In genomic region chr12:110203546-110203945, GRCh38 we compare ENCODE assay signal across 17 cellular contexts.
DNase-seq lines count a peak whose midpoint lies in the region; ATAC-seq and TF ChIP-seq lines count a peak whose summit lies in the region.
"Had no signal": no experiment of that assay in that cellular context is flagged by ENCODE, and none has a peak within 500 bp of the region (broad histone marks: within the 10 kb centered on the region; RNA-seq: fewer than 3 reads in every experiment).

No MANE protein-coding gene starts in this region.

- no peaks in the 10 kb centered on the region for H3K27me3 ChIP-seq in right atrium auricular region

- no peak for ATAC-seq in stimulated activated naive B cell treated with anti-CD40 and anti-IgM and Interleukin-4, amounts not matched to agents 10 μg/mL and 1 μg/mL and 100 μg/mL, for 72 hours (replicated peaks)

- H3K27ac Mint-ChIP-seq in nephron = peak overlapping the region in 2 of 3 experiments; percentile 16 to 47
- H3K27ac Mint-ChIP-seq in stimulated activated naive B cell treated with anti-CD40 and anti-IgM and Interleukin-4, amounts not matched to agents 10 μg/mL and 1 μg/mL and 100 μg/mL, for 72 hours = no peak overlapping the region
- H3K27ac Mint-ChIP-seq: B cell; CD4-positive, CD25-positive, alpha-beta regulatory T cell had no signal

- no peak overlapping the region for H3K4me3 ChIP-seq in fibroblast of the aortic adventitia (ENCODE audit: low read depth, low read length)
- no peak overlapping the region for H3K4me3 ChIP-seq in right atrium auricular region

- TF ChIP-seq CTCF in fibroblast of the aortic adventitia (IDR thresholded peaks at IDR 0.05; ENCODE audit: insufficient read depth, low read length) (no peak), nephron (IDR thresholded peaks at IDR 0.05; ENCODE audit: unreplicated experiment in 3 of 3) (no peak), right atrium auricular region (IDR thresholded peaks at IDR 0.05) (no peak)

- H3K36me3 ChIP-seq in right atrium auricular region = peaks cover 19% of the 10 kb centered on the region

- H3K9me3 Mint-ChIP-seq in nephron = no peaks in the 10 kb centered on the region
- H3K9me3 Mint-ChIP-seq in stimulated activated naive B cell treated with anti-CD40 and anti-IgM and Interleukin-4, amounts not matched to agents 10 μg/mL and 1 μg/mL and 100 μg/mL, for 72 hours = no peaks in the 10 kb centered on the region
- H3K9me3 Mint-ChIP-seq: CD4-positive, CD25-positive, alpha-beta regulatory T cell; HFFc6 had no signal

- no peaks in the 10 kb centered on the region for H3K27me3 Mint-ChIP-seq in nephron (ENCODE audit: low read depth)
- H3K27me3 Mint-ChIP-seq in stimulated activated naive B cell treated with anti-CD40 and anti-IgM and Interleukin-4, amounts not matched to agents 10 μg/mL and 1 μg/mL and 100 μg/mL, for 72 hours = no peaks in the 10 kb centered on the region
- H3K27me3 Mint-ChIP-seq: B cell; CD4-positive, CD25-positive, alpha-beta regulatory T cell had no signal

- peak overlapping the region; percentile 74 for H3K27ac ChIP-seq in cingulate gyrus (ENCODE audit: low read depth, low read length)
- H3K27ac ChIP-seq in temporal lobe (ENCODE audit: low read depth, low read length) = peak overlapping the region; percentile 33
- no peak overlapping the region for H3K27ac ChIP-seq in right atrium auricular region

- H3K4me1 Mint-ChIP-seq in nephron = peaks cover 20% of the 10 kb centered on the region
- peaks cover 0 to 2% of the 10 kb centered on the region in 2 donors for H3K4me1 Mint-ChIP-seq in stimulated activated naive B cell treated with anti-CD40 and anti-IgM and Interleukin-4, amounts not matched to agents 10 μg/mL and 1 μg/mL and 100 μg/mL, for 72 hours
- H3K4me1 Mint-ChIP-seq: B cell had no signal

- H3K9me3 ChIP-seq in right atrium auricular region = no peaks in the 10 kb centered on the region

- no peak overlapping the region for H3K4me3 Mint-ChIP-seq in nephron
- H3K4me3 Mint-ChIP-seq in stimulated activated naive B cell treated with anti-CD40 and anti-IgM and Interleukin-4, amounts not matched to agents 10 μg/mL and 1 μg/mL and 100 μg/mL, for 72 hours = no peak overlapping the region
- H3K4me3 Mint-ChIP-seq: B cell; CD4-positive, CD25-positive, alpha-beta regulatory T cell; HFFc6 had no signal

- H3K4me1 ChIP-seq in right atrium auricular region = no peaks in the 10 kb centered on the region

- DNase-seq in fibroblast of the aortic adventitia (ENCODE audit: low read depth) = peak; percentile 46
- no peak for DNase-seq in NCI-H128 (lab: John Stamatoyannopoulos, UW; ENCODE audit: unreplicated experiment)
- no peak for DNase-seq in stimulated activated naive B cell treated with anti-CD40 and anti-IgM and Interleukin-4, amounts not matched to agents 10 μg/mL and 1 μg/mL and 100 μg/mL, for 72 hours
- no peak for DNase-seq in right atrium auricular region (ENCODE audit: low spot score)
- DNase-seq: CD4-positive, CD25-positive, alpha-beta regulatory T cell; DMS53; HFFc6; KBM-7; NCI-H1436 treated with DMSO at 0.1 percent for 48 hours; NCI-H2029 treated with DMSO at 0.1 percent for 48 hours; NCI-H2171 treated with DMSO at 0.1 percent for 48 hours; NCI-H748 treated with DMSO at 0.1 percent for 48 hours; OCI-M1 had no signal

- peaks cover 48% of the 10 kb centered on the region for H3K36me3 Mint-ChIP-seq in nephron (ENCODE audit: low read depth)
- peaks cover 2 to 5% of the 10 kb centered on the region in 2 donors for H3K36me3 Mint-ChIP-seq in stimulated activated naive B cell treated with anti-CD40 and anti-IgM and Interleukin-4, amounts not matched to agents 10 μg/mL and 1 μg/mL and 100 μg/mL, for 72 hours

Comparison
In these comparisons a context has a peak if more than half of its experiments do, and no peak if none do; other contexts are left out.
1. H3K27ac ChIP-seq: peak in cingulate gyrus (single experiment) and temporal lobe (single experiment); none in right atrium auricular region (0 of 2).